Comparison of ENCODE assay signal across 8 cellular contexts in genomic region chr10:17428616-17429097, GRCh38. TPM values are rescaled to one million over a fixed set of nuclear protein-coding genes. Genes with fewer than 3 reads are reported as not detected.
DNase-seq lines count a peak whose midpoint lies in the region; FAIRE-seq and TF ChIP-seq lines count a peak whose summit lies in the region.

No MANE protein-coding gene starts in this region.

- TF ChIP-seq CTCF in HEK293 (tag by site-specific recombination; IDR thresholded peaks at IDR 0.05) (no peak), tibial nerve (IDR thresholded peaks at IDR 0.05) (no peak)

- H3K4me3 ChIP-seq in HEK293 (ENCODE audit: low read depth, low read length) (no peak overlapping the region), tibial nerve (no peak overlapping the region)

- H3K36me3 ChIP-seq in HEK293 (ENCODE audit: control insufficient read depth in 2 of 2, insufficient read depth in 1 of 2, low read length in 2 of 2), result no peaks in the 10 kb centered on the region
- no peaks in the 10 kb centered on the region for H3K36me3 ChIP-seq in tibial nerve

- peak; percentile 83 for DNase-seq in UCSD-AML1 (lab: John Stamatoyannopoulos, UW; ENCODE audit: unreplicated experiment)
- DNase-seq in central memory CD4-positive, alpha-beta T cell, result peak; percentile 84
- peak; percentile 60 to 67 for DNase-seq in stimulated activated CD8-positive, alpha-beta memory T cell treated with anti-CD3 and anti-CD28 coated beads, Interleukin-7, amount 100 ng/mL, for 4 hours (ENCODE audit: low read depth in 2 of 2)
- DNase-seq in DMS79 treated with DMSO at 0.1 percent for 48 hours (lab: John Stamatoyannopoulos, UW), result no peak
- DNase-seq in tibial nerve (ENCODE audit: low spot score in 2 of 2), result no peak
- no peak for DNase-seq in H54 (ENCODE audit: insufficient read length, low spot score)
- no peak for DNase-seq in NCI-H2029 treated with DMSO at 0.1 percent for 48 hours (lab: John Stamatoyannopoulos, UW)

- CTCF ChIA-PET in HEK293 (lab: Yijun Ruan, JAX), result interaction anchor here (0.6 to 3.0 kb wide), 4 partner anchors 19 to 608 kb away, joined by 3 to 16 read pairs (median 4); no protein-coding TSS in a partner anchor

- TF ChIP-seq POLR2A in tibial nerve (IDR thresholded peaks at IDR 0.05), result no peak
- no peak for TF ChIP-seq POLR2A in H54 (IDR thresholded peaks at IDR 0.05; ENCODE audit: low read depth, low read length)

- POLR2A ChIA-PET in HEK293 (lab: Yijun Ruan, JAX), result no interaction called here

- 68 to 69% methylated on average over 12 of the region's 12 CpGs for WGBS in tibial nerve, 2 donors

- H3K27ac ChIP-seq in HEK293 (ENCODE audit: extremely low read depth, low read depth, low read length), result no peak overlapping the region
- no peak overlapping the region for H3K27ac ChIP-seq in tibial nerve

- TF ChIP-seq EP300 in tibial nerve (IDR thresholded peaks at IDR 0.05), result no peak

- H3K9me3 ChIP-seq in HEK293 (ENCODE audit: control insufficient read depth, insufficient read depth, low read depth, low read length) (no peaks in the 10 kb centered on the region), tibial nerve (no peaks in the 10 kb centered on the region)

- H3K27me3 ChIP-seq in tibial nerve, result no peaks in the 10 kb centered on the region

- FAIRE-seq in H54 (lab: Jason Lieb, UNC), result no peak

- H3K4me1 ChIP-seq in HEK293 (ENCODE audit: control insufficient read depth, insufficient read depth, low read length), result no peaks in the 10 kb centered on the region
- peaks cover 0 to 6% (median 0%) of the 10 kb centered on the region in 4 donors for H3K4me1 ChIP-seq in tibial nerve

TF ChIP-seq in HEK293, 187 proteins besides CTCF, POLR2A, EP300 and RAD21:
- TF ChIP-seq SP3 (tag by site-specific recombination; IDR thresholded peaks at IDR 0.05) (no peak), ZNF341 (tag by site-specific recombination; IDR thresholded peaks at IDR 0.05; ENCODE audit: low read depth) (peak; percentile 65), ZNF48 (tag by site-specific recombination; IDR thresholded peaks at IDR 0.05) (no peak), ZNF629 (tag by site-specific recombination; IDR thresholded peaks at IDR 0.05) (no peak), ZNF148 (tag by site-specific recombination; IDR thresholded peaks at IDR 0.05; ENCODE audit: borderline replicate concordance) (no peak)

RNA-seq across cellular contexts. Expression of gene ST8SIA6, which starts 25.7 kb away (rescaled TPM):
- 1 to 10 TPM; 1.9 to 4.2 (median 3.5) TPM for total RNA-seq in tibial nerve

Comparison
In these comparisons a context has a peak if more than half of its experiments do, and no peak if none do; other contexts are left out.
1. DNase-seq: peak in UCSD-AML1 (single experiment), central memory CD4-positive, alpha-beta T cell (single experiment) and stimulated activated CD8-positive, alpha-beta memory T cell treated with anti-CD3 and anti-CD28 coated beads, Interleukin-7, amount 100 ng/mL, for 4 hours (2 of 2); none in DMS79 treated with DMSO at 0.1 percent for 48 hours (single experiment), tibial nerve (0 of 2), H54 (single experiment) and NCI-H2029 treated with DMSO at 0.1 percent for 48 hours (single experiment).